Comparison of ENCODE assay signal across 8 cellular contexts in the genomic region with DNA sequence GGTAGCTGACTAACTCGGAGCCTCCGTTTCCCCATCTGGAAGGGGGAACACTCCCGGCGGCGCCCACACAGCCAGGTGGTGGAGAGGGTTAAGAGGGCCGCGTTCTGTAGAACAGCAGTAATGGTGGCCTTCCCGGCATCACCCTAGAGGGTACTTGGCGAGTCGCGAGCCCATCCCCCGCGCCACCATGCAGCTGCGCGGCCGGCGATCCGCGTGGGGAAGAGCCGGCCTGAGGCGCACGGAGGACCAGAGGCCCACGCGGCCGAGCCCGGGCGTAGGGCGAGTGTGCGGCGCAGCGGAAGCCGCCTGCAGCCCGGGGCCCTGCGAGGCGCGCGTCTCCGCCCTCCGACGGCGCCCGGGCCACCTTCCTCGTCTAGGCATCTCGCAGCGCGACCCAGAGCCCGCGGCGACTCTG. TPM values are rescaled to one million over a fixed set of nuclear protein-coding genes. Genes with fewer than 3 reads are reported as not detected.
A peak's percentile ranks its signal among the peaks of the same experiment; 100 is the strongest.
DNase-seq lines count a peak whose midpoint lies in the region; ATAC-seq and TF ChIP-seq lines count a peak whose summit lies in the region.

No MANE protein-coding gene starts in this region.

- DNase-seq in NCI-H2171 (lab: John Stamatoyannopoulos, UW), result peak; percentile 14
- DNase-seq in NCI-H2171 treated with DMSO at 0.1 percent for 48 hours (lab: John Stamatoyannopoulos, UW), result no peak
- no peak for DNase-seq in SJCRH30
- no peak for DNase-seq in astrocyte of the spinal cord (ENCODE audit: low read depth, low spot score)
- peak; percentile 34 for DNase-seq in inferior parietal cortex (ENCODE audit: extremely low spot score)
- peak; percentile 29 for DNase-seq in stimulated activated CD4-positive, alpha-beta T cell treated with anti-CD3 and anti-CD28 coated beads, Interleukin-1b, Interleukin-23, amount 100 ng/mL, for 48 hours
- DNase-seq in DMS114 treated with DMSO at 0.1 percent for 48 hours (lab: John Stamatoyannopoulos, UW; ENCODE audit: unreplicated experiment), result no peak

- no peaks in the 10 kb centered on the region for H3K36me3 ChIP-seq in SJCRH30

- H3K9me3 ChIP-seq in SJCRH30 (replicated peaks), result no peaks in the 10 kb centered on the region

- ATAC-seq in HG02870 (IDR thresholded peaks at IDR 0.05; ENCODE audit: unreplicated experiment), result peak; percentile 32

- peak overlapping the region; percentile 62 for H3K27ac ChIP-seq in SJCRH30

- H3K4me3 ChIP-seq in SJCRH30 (peak overlapping the region; percentile 86), astrocyte of the spinal cord (ENCODE audit: low read depth, low read length) (peak overlapping the region; percentile 94)

- H3K4me1 ChIP-seq in SJCRH30, result no peaks in the 10 kb centered on the region

- TF ChIP-seq CTCF in astrocyte of the spinal cord (IDR thresholded peaks at IDR 0.05; ENCODE audit: low read depth, low read length), result no peak

- no peaks in the 10 kb centered on the region for H3K27me3 ChIP-seq in SJCRH30

- in situ Hi-C loops in astrocyte of the spinal cord (cut with HindIII; ENCODE audit: low sequenced_read_pairs), result no loop called here

RNA-seq across cellular contexts. Expression of a gene that starts 0.5 kb away (rescaled TPM):
- 254 and 257 TPM in 2 replicates for total RNA-seq in SJCRH30 (2014; rRNA removed; shearing (Covaris generic))

Comparison
In these comparisons a context has a peak if more than half of its experiments do, and no peak if none do; other contexts are left out.
1. DNase-seq: peak in NCI-H2171 (single experiment), inferior parietal cortex (single experiment) and stimulated activated CD4-positive, alpha-beta T cell treated with anti-CD3 and anti-CD28 coated beads, Interleukin-1b, Interleukin-23, amount 100 ng/mL, for 48 hours (single experiment); none in NCI-H2171 treated with DMSO at 0.1 percent for 48 hours (single experiment), SJCRH30 (0 of 2), astrocyte of the spinal cord (single experiment) and DMS114 treated with DMSO at 0.1 percent for 48 hours (single experiment).